ENCODE assay signal across 20 cellular contexts in genomic region chr2:164565345-164565744, GRCh38. TPM values are rescaled to one million over a fixed set of nuclear protein-coding genes. Genes with fewer than 3 reads are reported as not detected.
DNase-seq lines count a peak whose midpoint lies in the region; ATAC-seq and TF ChIP-seq lines count a peak whose summit lies in the region.
"Had no signal": no experiment of that assay in that cellular context is flagged by ENCODE, and none has a peak within 500 bp of the region (broad histone marks: within the 10 kb centered on the region; RNA-seq: fewer than 3 reads in every experiment).

No MANE protein-coding gene starts in this region.

- H3K79me2 ChIP-seq in PC-9 (ENCODE audit: low read depth): no peaks in the 10 kb centered on the region

- H3K27me3 ChIP-seq in cardiac muscle cell (no peaks in the 10 kb centered on the region), body of pancreas (no peaks in the 10 kb centered on the region), tibial artery (no peaks in the 10 kb centered on the region), PC-9 (ENCODE audit: insufficient read depth, low read depth) (no peaks in the 10 kb centered on the region)
- H3K27me3 ChIP-seq: MG63 had no signal

- H3K27ac ChIP-seq in cardiac muscle cell (peak overlapping the region; percentile 8), body of pancreas (peak overlapping the region; percentile 62 to 78 (median 70)), tibial artery (no peak overlapping the region), PC-9 (no peak overlapping the region)
- H3K27ac ChIP-seq: GM23248, RWPE1 had no signal

- no peaks in the 10 kb centered on the region for H3K9me3 ChIP-seq in cardiac muscle cell (ENCODE audit: low read depth)
- H3K9me3 ChIP-seq in body of pancreas: no peaks in the 10 kb centered on the region
- H3K9me3 ChIP-seq in mucosa of descending colon: no peaks in the 10 kb centered on the region
- H3K9me3 ChIP-seq in tibial artery: no peaks in the 10 kb centered on the region
- H3K9me3 ChIP-seq in PC-9 (ENCODE audit: insufficient read depth, low read depth): no peaks in the 10 kb centered on the region
- H3K9me3 ChIP-seq: HAP-1, MG63 had no signal

- H3K36me3 ChIP-seq in cardiac muscle cell: no peaks in the 10 kb centered on the region
- H3K36me3 ChIP-seq in body of pancreas (replicated peaks in 1 of 2; ENCODE audit: insufficient read depth in 1 of 2, low read depth in 2 of 2): no peaks in the 10 kb centered on the region
- no peaks in the 10 kb centered on the region for H3K36me3 ChIP-seq in mucosa of descending colon (ENCODE audit: low read depth)
- no peaks in the 10 kb centered on the region for H3K36me3 ChIP-seq in tibial artery
- H3K36me3 ChIP-seq in PC-9 (ENCODE audit: low read depth): no peaks in the 10 kb centered on the region
- H3K36me3 ChIP-seq: HAP-1, MG63 had no signal

- no peaks in the 10 kb centered on the region for H3F3A ChIP-seq in PC-9 (ENCODE audit: insufficient read depth, low read depth)

- BruUV-seq in PC-9 (replicated peaks; lab: Mats Ljungman, UMichigan): no TSS peak

- POLR2A ChIA-PET in PC-9 (lab: Charles Lee; ENCODE audit: unreplicated experiment): no interaction called here

- H3K4me2 ChIP-seq in PC-9: no peak overlapping the region

- TF ChIP-seq CTCF in cardiac muscle cell (IDR thresholded peaks at IDR 0.05; ENCODE audit: low read depth, low read length): no peak
- TF ChIP-seq CTCF in body of pancreas (IDR thresholded peaks at IDR 0.05): no peak
- TF ChIP-seq CTCF in mucosa of descending colon (IDR thresholded peaks at IDR 0.05): no peak
- no peak for TF ChIP-seq CTCF in tibial artery (IDR thresholded peaks at IDR 0.05)
- no peak for TF ChIP-seq CTCF in PC-9 (conservative IDR thresholded peaks at IDR 0.05)

- ATAC-seq in Right ventricle myocardium superior (ENCODE audit: poor library complexity) (no peak), body of pancreas (no peak), mucosa of descending colon (no peak)
- ATAC-seq: Panc1 had no signal

- 31 to 36% methylated on average over 4 of the region's 4 CpGs for WGBS in body of pancreas, 2 donors

- no peaks in the 10 kb centered on the region for H3K9me2 ChIP-seq in PC-9 (ENCODE audit: insufficient read depth)

- no peaks in the 10 kb centered on the region for H4K20me1 ChIP-seq in PC-9 (ENCODE audit: insufficient read depth)

- CTCF ChIA-PET in PC-9 (lab: Charles Lee): no interaction called here

- intact Hi-C loops in Right ventricle myocardium superior (cut with DNase I): no loop called here
- intact Hi-C loops in body of pancreas (cut with DNase I): no loop called here
- intact Hi-C loops in mucosa of descending colon (cut with DNase I, micrococcal nuclease): loop anchor here in 1 of 2 donors (10.0 kb wide), 1 partner anchor 149 kb away; no protein-coding TSS in a partner anchor
- intact Hi-C loops in tibial artery (cut with DNase I; ENCODE audit: low total_unique reads): loop anchor here (10.0 kb wide), 1 partner anchor 149 kb away; no protein-coding TSS in a partner anchor
- intact Hi-C loops in PC-9 (cut with micrococcal nuclease; ENCODE audit: unreplicated experiment): no loop called here

- no peak overlapping the region for H2AFZ ChIP-seq in PC-9
- H2AFZ ChIP-seq: GM23248 had no signal

- H3K4me1 ChIP-seq in cardiac muscle cell (ENCODE audit: low read depth) (peaks cover 14% of the 10 kb centered on the region), body of pancreas (peaks cover 56% of the 10 kb centered on the region), mucosa of descending colon (ENCODE audit: low read depth) (no peaks in the 10 kb centered on the region), tibial artery (peaks cover 0 to 12% (median 1%) of the 10 kb centered on the region in 4 donors), PC-9 (replicated peaks; ENCODE audit: insufficient read depth) (no peaks in the 10 kb centered on the region)

- no peak for TF ChIP-seq POLR2A in body of pancreas (IDR thresholded peaks at IDR 0.05)

- DNase-seq in cardiac muscle cell (ENCODE audit: low read depth in 1 of 2, low spot score in 1 of 2): no peak
- DNase-seq in Right ventricle myocardium superior: no peak
- DNase-seq in body of pancreas: peak in 1 of 4 donors; percentile 6
- DNase-seq in renal cortical epithelial cell (ENCODE audit: low read depth): peak; percentile 24
- no peak for DNase-seq in mucosa of descending colon
- no peak for DNase-seq in tibial artery
- DNase-seq in PC-9: no peak
- DNase-seq: 8988T, DMS53, GM23248, HFFc6, KBM-7, MG63, NCI-H2029, NCI-H446, NCI-H524 treated with DMSO at 0.1 percent for 48 hours, SHP77 treated with DMSO at 0.1 percent for 48 hours had no signal

- H3K4me3 ChIP-seq in cardiac muscle cell (no peak overlapping the region), body of pancreas (no peak overlapping the region), mucosa of descending colon (no peak overlapping the region), tibial artery (no peak overlapping the region), PC-9 (no peak overlapping the region)
- H3K4me3 ChIP-seq: GM23248, HAP-1, MG63 had no signal

RNA-seq across cellular contexts. Expression of gene GRB14, which starts 55.9 kb away (rescaled TPM):
- total RNA-seq in cardiac muscle cell (6.4 and 7.8 TPM in 2 replicates), Right ventricle myocardium superior (24.1 TPM), body of pancreas (10 to 100 TPM; 22.7 to 27.5 TPM), renal cortical epithelial cell (10.4 and 22.1 TPM in 2 replicates), mucosa of descending colon (1 to 10 TPM in 2 of 3 donors, under 1 TPM in 1; 0.77 to 3.4 (median 1.5) TPM), PC-9 (2021) (2.8 and 3.4 TPM in 2 replicates)
- polyA plus RNA-seq in cardiac muscle cell: 10.9 and 12.9 TPM in 2 replicates
- total RNA-seq: GM23248 had no signal

Comparison
In these comparisons a context has a peak if more than half of its experiments do, and no peak if none do; other contexts are left out.
1. H3K27ac ChIP-seq: peak in cardiac muscle cell (single experiment) and body of pancreas (4 of 4); none in tibial artery (0 of 2) and PC-9 (single experiment).